Comparison of ENCODE assay signal across 1 cellular context in the genomic region with DNA sequence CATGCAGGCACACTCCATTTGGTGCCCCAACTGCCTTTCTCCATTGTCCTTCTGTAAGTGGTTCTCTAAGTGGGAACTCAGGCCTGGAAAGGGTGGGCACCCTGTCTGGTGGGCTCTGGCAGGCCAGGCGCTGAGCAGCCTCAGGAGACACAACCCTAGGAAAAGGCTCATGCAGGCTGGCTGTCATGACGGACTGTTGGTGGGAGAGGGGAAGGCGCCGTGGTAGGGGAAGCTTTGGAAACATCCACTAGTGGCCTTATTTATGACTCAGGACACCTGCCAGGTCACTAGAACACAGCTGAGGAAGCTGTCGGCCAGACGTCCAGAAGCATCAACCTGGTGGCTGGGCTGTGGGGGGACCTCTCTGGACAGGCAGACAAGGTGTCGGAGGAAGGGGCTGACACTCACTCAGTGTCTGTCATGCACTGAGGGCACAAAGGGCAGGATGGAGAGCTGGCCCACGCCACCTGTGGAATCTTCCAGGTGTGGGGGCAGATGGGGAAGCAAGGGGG.
TF ChIP-seq lines count a peak whose summit lies in the region.

No MANE protein-coding gene starts in this region.

TF ChIP-seq in K562, 482 proteins besides CTCF, POLR2A, EP300 and RAD21 (continued from another document):
- TF ChIP-seq TEAD1 (CRISPR knock-in tag; IDR thresholded peaks at IDR 0.05) (0 out of 4 replicates have a peak, but pooled peaks of 1 of the 2 experiments have one; percentile 35), FOSL1 (tag; conservative IDR thresholded peaks at IDR 0.05) (no peak), TCFL5 (CRISPR knock-in tag; conservative IDR thresholded peaks at IDR 0.05) (no peak), MXI1 (IDR thresholded peaks at IDR 0.05; ENCODE audit: low read depth, low read length) (no peak), POLR2AphosphoS2 (IDR thresholded peaks at IDR 0.05; ENCODE audit: low read length) (no peak), PURB (CRISPR knock-in tag; IDR thresholded peaks at IDR 0.05; ENCODE audit: low read depth) (no peak), ZNF347 (CRISPR knock-in tag; IDR thresholded peaks at IDR 0.05; ENCODE audit: low read depth) (no peak), TRIM24 (IDR thresholded peaks at IDR 0.05) (peak in 1 of 2 experiments; percentile 78; a peak in 2 of 4 replicates), ZZZ3 (IDR thresholded peaks at IDR 0.05) (no peak)
- TF ChIP-seq, protein P1, sequence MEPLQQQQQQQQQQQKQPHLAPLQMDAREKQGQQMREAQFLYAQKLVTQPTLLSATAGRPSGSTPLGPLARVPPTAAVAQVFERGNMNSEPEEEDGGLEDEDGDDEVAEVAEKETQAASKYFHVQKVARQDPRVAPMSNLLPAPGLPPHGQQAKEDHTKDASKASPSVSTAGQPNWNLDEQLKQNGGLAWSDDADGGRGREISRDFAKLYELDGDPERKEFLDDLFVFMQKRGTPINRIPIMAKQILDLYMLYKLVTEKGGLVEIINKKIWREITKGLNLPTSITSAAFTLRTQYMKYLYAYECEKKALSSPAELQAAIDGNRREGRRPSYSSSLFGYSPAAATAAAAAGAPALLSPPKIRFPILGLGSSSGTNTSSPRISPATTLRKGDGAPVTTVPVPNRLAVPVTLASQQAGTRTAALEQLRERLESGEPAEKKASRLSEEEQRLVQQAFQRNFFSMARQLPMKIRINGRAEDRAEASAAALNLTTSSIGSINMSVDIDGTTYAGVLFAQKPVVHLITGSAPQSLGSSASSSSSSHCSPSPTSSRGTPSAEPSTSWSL (CRISPR knock-in tag; IDR thresholded peaks at IDR 0.05; ENCODE audit: borderline replicate concordance) = no peak
- TF ChIP-seq, protein P2, sequence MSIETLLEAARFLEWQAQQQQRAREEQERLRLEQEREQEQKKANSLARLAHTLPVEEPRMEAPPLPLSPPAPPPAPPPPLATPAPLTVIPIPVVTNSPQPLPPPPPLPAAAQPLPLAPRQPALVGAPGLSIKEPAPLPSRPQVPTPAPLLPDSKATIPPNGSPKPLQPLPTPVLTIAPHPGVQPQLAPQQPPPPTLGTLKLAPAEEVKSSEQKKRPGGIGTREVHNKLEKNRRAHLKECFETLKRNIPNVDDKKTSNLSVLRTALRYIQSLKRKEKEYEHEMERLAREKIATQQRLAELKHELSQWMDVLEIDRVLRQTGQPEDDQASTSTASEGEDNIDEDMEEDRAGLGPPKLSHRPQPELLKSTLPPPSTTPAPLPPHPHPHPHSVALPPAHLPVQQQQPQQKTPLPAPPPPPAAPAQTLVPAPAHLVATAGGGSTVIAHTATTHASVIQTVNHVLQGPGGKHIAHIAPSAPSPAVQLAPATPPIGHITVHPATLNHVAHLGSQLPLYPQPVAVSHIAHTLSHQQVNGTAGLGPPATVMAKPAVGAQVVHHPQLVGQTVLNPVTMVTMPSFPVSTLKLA (conservative IDR thresholded peaks at IDR 0.05) = no peak
- TF ChIP-seq, protein P3, sequence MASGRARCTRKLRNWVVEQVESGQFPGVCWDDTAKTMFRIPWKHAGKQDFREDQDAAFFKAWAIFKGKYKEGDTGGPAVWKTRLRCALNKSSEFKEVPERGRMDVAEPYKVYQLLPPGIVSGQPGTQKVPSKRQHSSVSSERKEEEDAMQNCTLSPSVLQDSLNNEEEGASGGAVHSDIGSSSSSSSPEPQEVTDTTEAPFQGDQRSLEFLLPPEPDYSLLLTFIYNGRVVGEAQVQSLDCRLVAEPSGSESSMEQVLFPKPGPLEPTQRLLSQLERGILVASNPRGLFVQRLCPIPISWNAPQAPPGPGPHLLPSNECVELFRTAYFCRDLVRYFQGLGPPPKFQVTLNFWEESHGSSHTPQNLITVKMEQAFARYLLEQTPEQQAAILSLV (tag; IDR thresholded peaks at IDR 0.05) = no peak
- TF ChIP-seq, protein P4, sequence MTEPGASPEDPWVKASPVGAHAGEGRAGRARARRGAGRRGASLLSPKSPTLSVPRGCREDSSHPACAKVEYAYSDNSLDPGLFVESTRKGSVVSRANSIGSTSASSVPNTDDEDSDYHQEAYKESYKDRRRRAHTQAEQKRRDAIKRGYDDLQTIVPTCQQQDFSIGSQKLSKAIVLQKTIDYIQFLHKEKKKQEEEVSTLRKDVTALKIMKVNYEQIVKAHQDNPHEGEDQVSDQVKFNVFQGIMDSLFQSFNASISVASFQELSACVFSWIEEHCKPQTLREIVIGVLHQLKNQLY (CRISPR knock-in tag; conservative IDR thresholded peaks at IDR 0.05) = no peak
- TF ChIP-seq, protein P5, sequence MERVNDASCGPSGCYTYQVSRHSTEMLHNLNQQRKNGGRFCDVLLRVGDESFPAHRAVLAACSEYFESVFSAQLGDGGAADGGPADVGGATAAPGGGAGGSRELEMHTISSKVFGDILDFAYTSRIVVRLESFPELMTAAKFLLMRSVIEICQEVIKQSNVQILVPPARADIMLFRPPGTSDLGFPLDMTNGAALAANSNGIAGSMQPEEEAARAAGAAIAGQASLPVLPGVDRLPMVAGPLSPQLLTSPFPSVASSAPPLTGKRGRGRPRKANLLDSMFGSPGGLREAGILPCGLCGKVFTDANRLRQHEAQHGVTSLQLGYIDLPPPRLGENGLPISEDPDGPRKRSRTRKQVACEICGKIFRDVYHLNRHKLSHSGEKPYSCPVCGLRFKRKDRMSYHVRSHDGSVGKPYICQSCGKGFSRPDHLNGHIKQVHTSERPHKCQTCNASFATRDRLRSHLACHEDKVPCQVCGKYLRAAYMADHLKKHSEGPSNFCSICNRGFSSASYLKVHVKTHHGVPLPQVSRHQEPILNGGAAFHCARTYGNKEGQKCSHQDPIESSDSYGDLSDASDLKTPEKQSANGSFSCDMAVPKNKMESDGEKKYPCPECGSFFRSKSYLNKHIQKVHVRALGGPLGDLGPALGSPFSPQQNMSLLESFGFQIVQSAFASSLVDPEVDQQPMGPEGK (CRISPR knock-in tag; IDR thresholded peaks at IDR 0.05; ENCODE audit: borderline replicate concordance) = no peak
- TF ChIP-seq, protein P6, sequence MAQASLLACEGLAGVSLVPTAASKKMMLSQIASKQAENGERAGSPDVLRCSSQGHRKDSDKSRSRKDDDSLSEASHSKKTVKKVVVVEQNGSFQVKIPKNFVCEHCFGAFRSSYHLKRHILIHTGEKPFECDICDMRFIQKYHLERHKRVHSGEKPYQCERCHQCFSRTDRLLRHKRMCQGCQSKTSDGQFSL (CRISPR knock-in tag; IDR thresholded peaks at IDR 0.05) = peak; percentile 83
- TF ChIP-seq, protein P6 (tag; IDR thresholded peaks at IDR 0.05) = no peak
